ENCODE assay signal across 33 cellular contexts in genomic region chr7:123860848-123861247, GRCh38. TPM values are rescaled to one million over a fixed set of nuclear protein-coding genes. Genes with fewer than 3 reads are reported as not detected.
"Had no signal": no experiment of that assay in that cellular context is flagged by ENCODE, and none has a peak within 500 bp of the region (broad histone marks: within the 10 kb centered on the region; RNA-seq: fewer than 3 reads in every experiment).

No MANE protein-coding gene starts in this region.

- H3K27ac Mint-ChIP-seq: activated CD4-positive, alpha-beta memory T cell treated with anti-CD3 and anti-CD28 coated beads, Interleukin-2, amount 10 ng/mL, durations not matched to agents 7 days and 5 days; activated CD4-positive, alpha-beta T cell treated with anti-CD3 and anti-CD28 coated beads for 36 hours; activated CD4-positive, alpha-beta T cell treated with anti-CD3 and anti-CD28 coated beads, Interleukin-2, amount 10 ng/mL, durations not matched to agents 24 days and 14 days; activated naive CD4-positive, alpha-beta T cell treated with anti-CD3 and anti-CD28 coated beads, Interleukin-2, amount 10 ng/mL, durations not matched to agents 7 days and 5 days; activated naive CD4-positive, alpha-beta T cell treated with anti-CD3 and anti-CD28 coated beads, Interleukin-2, amount 50 U/mL, for 72 hours; activated naive CD8-positive, alpha-beta T cell treated with anti-CD3 and anti-CD28 coated beads, Interleukin-2, amount 10 ng/mL, durations not matched to agents 7 days and 5 days; activated T-cell treated with anti-CD3 and anti-CD28 coated beads, Interleukin-2, amount 50 U/mL, for 24 hours; activated T-cell treated with anti-CD3 and anti-CD28 coated beads, Interleukin-2, amount 50 U/mL, for 72 hours; brain had no signal

- ATAC-seq: activated CD4-positive, alpha-beta T cell treated with anti-CD3 and anti-CD28 coated beads for 36 hours; activated naive CD4-positive, alpha-beta T cell treated with anti-CD3 and anti-CD28 coated beads, Interleukin-2, amount 50 U/mL, for 72 hours; activated T-cell treated with anti-CD3 and anti-CD28 coated beads, Interleukin-2, amount 50 U/mL, for 72 hours; gastroesophageal sphincter had no signal

- H3K9me3 Mint-ChIP-seq: activated CD4-positive, alpha-beta memory T cell treated with anti-CD3 and anti-CD28 coated beads, Interleukin-2, amount 10 ng/mL, durations not matched to agents 7 days and 5 days; activated naive CD4-positive, alpha-beta T cell treated with anti-CD3 and anti-CD28 coated beads, Interleukin-2, amount 10 ng/mL, durations not matched to agents 7 days and 5 days; activated T-cell treated with anti-CD3 and anti-CD28 coated beads, Interleukin-2, amount 50 U/mL, for 24 hours had no signal

- H3K4me1 Mint-ChIP-seq: activated CD4-positive, alpha-beta memory T cell treated with anti-CD3 and anti-CD28 coated beads, Interleukin-2, amount 10 ng/mL, durations not matched to agents 7 days and 5 days; activated CD4-positive, alpha-beta T cell treated with anti-CD3 and anti-CD28 coated beads for 36 hours; activated CD4-positive, alpha-beta T cell treated with anti-CD3 and anti-CD28 coated beads, Interleukin-2, amount 10 ng/mL, durations not matched to agents 24 days and 14 days; activated naive CD4-positive, alpha-beta T cell treated with anti-CD3 and anti-CD28 coated beads, Interleukin-2, amount 10 ng/mL, durations not matched to agents 7 days and 5 days; activated naive CD8-positive, alpha-beta T cell treated with anti-CD3 and anti-CD28 coated beads, Interleukin-2, amount 10 ng/mL, durations not matched to agents 7 days and 5 days; brain had no signal

- H3K36me3 Mint-ChIP-seq: activated naive CD4-positive, alpha-beta T cell treated with anti-CD3 and anti-CD28 coated beads, Interleukin-2, amount 10 ng/mL, durations not matched to agents 7 days and 5 days; brain had no signal

- H3K9me3 ChIP-seq: ascending aorta, breast epithelium, colonic mucosa, esophagus squamous epithelium, gastroesophageal sphincter had no signal

- FAIRE-seq: endometrium had no signal

- H3K27ac ChIP-seq: ascending aorta, breast epithelium, cardiac muscle cell, colonic mucosa, epithelial cell of prostate, esophagus squamous epithelium, gastroesophageal sphincter had no signal

- H3K4me3 Mint-ChIP-seq: activated CD4-positive, alpha-beta memory T cell treated with anti-CD3 and anti-CD28 coated beads, Interleukin-2, amount 10 ng/mL, durations not matched to agents 7 days and 5 days; activated CD4-positive, alpha-beta T cell treated with anti-CD3 and anti-CD28 coated beads for 36 hours; activated CD4-positive, alpha-beta T cell treated with anti-CD3 and anti-CD28 coated beads, Interleukin-2, amount 10 ng/mL, durations not matched to agents 24 days and 14 days; activated naive CD4-positive, alpha-beta T cell treated with anti-CD3 and anti-CD28 coated beads, Interleukin-2, amount 10 ng/mL, durations not matched to agents 7 days and 5 days; activated naive CD8-positive, alpha-beta T cell treated with anti-CD3 and anti-CD28 coated beads, Interleukin-2, amount 10 ng/mL, durations not matched to agents 7 days and 5 days; activated T-cell treated with anti-CD3 and anti-CD28 coated beads, Interleukin-2, amount 50 U/mL, for 24 hours; activated T-cell treated with anti-CD3 and anti-CD28 coated beads, Interleukin-2, amount 50 U/mL, for 72 hours; brain had no signal

- H3K4me3 ChIP-seq: ascending aorta, breast epithelium, cardiac muscle cell, colonic mucosa, esophagus squamous epithelium, gastroesophageal sphincter had no signal

- DNase-seq: activated CD4-positive, alpha-beta memory T cell treated with anti-CD3 and anti-CD28 coated beads, Interleukin-2, amount 10 ng/mL, durations not matched to agents 7 days and 5 days; activated CD4-positive, alpha-beta T cell treated with anti-CD3 and anti-CD28 coated beads for 36 hours; activated CD4-positive, alpha-beta T cell treated with anti-CD3 and anti-CD28 coated beads, Interleukin-2, amount 10 ng/mL, durations not matched to agents 24 days and 14 days; activated CD4-positive, alpha-beta T cell treated with anti-CD3 and anti-CD28 coated beads, Interleukin-2, amount 50 U/mL, for 4 hours; activated CD4-positive, CD25-positive, alpha-beta regulatory T cell; activated CD4-positive, CD25-positive, alpha-beta regulatory T cell treated with anti-CD3 and anti-CD28 coated beads, Interleukin-2, amount 50 U/mL, for 72 hours; activated CD8-positive, alpha-beta memory T cell treated with anti-CD3 and anti-CD28 coated beads, Interleukin-2, amount 50 U/mL, for 48 hours; activated gamma-delta T cell; activated naive CD4-positive, alpha-beta T cell; activated naive CD4-positive, alpha-beta T cell treated with anti-CD3 and anti-CD28 coated beads, Interleukin-2, amount 10 ng/mL, durations not matched to agents 7 days and 5 days; activated naive CD8-positive, alpha-beta T cell treated with anti-CD3 and anti-CD28 coated beads, Interleukin-2, amount 10 ng/mL, durations not matched to agents 7 days and 5 days; activated T-cell treated with anti-CD3 and anti-CD28 coated beads for 4 hours; activated T-cell treated with anti-CD3 and anti-CD28 coated beads, Interleukin-2, amount 50 U/mL, for 24 hours; activated T-cell treated with anti-CD3 and anti-CD28 coated beads, Interleukin-2, amount 50 U/mL, for 72 hours; central memory CD4-positive, alpha-beta T cell; cerebellar nuclear complex; colonic mucosa; effector CD8-positive, alpha-beta T cell; esophagus squamous epithelium; foreskin melanocyte; T-helper 2 cell had no signal

- H3K36me3 ChIP-seq: ascending aorta, breast epithelium, cardiac muscle cell, colonic mucosa, esophagus squamous epithelium, gastroesophageal sphincter had no signal

- H3K27me3 ChIP-seq: ascending aorta, breast epithelium, cardiac muscle cell, colonic mucosa, gastroesophageal sphincter had no signal

- H3K4me1 ChIP-seq: breast epithelium, colonic mucosa, esophagus squamous epithelium, gastroesophageal sphincter had no signal

RNA-seq across cellular contexts. Expression of gene HYAL4, which starts 15.9 kb away (rescaled TPM):
- total RNA-seq: activated CD4-positive, alpha-beta memory T cell treated with anti-CD3 and anti-CD28 coated beads, Interleukin-2, amount 10 ng/mL, durations not matched to agents 7 days and 5 days; activated CD4-positive, alpha-beta T cell treated with anti-CD3 and anti-CD28 coated beads, Interleukin-2, amount 10 ng/mL, durations not matched to agents 24 days and 14 days; activated naive CD8-positive, alpha-beta T cell treated with anti-CD3 and anti-CD28 coated beads, Interleukin-2, amount 10 ng/mL, durations not matched to agents 7 days and 5 days; ascending aorta; cardiac muscle cell; colonic mucosa; endothelial cell of umbilical vein; fibroblast of lung; gastroesophageal sphincter; T-helper 1 cell treated with Interleukin-12 subunit alpha and Interleukin-12 subunit beta and Interleukin-4 antibody, amounts not matched to agents 30 ng/mL and 1 ng/mL, for 36 hours had no signal
- polyA plus RNA-seq: cardiac muscle cell, endothelial cell of umbilical vein, esophagus, fibroblast of lung had no signal
